1 cellular context compared by ENCODE assay signal in the genomic region with DNA sequence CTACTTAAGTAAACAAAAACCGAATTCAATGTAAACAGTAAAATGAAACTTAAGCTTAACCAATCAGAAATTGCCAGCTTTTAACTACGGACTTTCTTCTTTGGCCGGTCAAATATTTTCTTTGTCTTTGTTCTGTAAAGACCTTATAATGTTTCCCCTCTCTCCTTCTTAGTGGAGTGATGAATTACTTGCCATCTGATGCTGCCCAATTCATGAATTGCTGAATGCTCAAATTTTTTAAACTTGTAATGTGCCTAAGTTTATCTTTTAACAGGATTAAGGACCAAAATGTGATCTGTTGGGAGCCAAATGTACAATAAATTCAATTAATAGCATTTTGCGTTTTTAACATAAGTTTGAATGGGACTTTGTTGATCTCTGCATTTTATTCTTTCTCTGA.
TF ChIP-seq lines count a peak whose summit lies in the region.

No MANE protein-coding gene starts in this region.

TF ChIP-seq in K562, 482 proteins besides CTCF, POLR2A, EP300 and RAD21 (continued from another document):
- TF ChIP-seq NR4A1 (CRISPR knock-in tag; IDR thresholded peaks at IDR 0.05) (no peak), NR4A1 (tag; IDR thresholded peaks at IDR 0.05) (no peak), ZNF316 (IDR thresholded peaks at IDR 0.05) (peak; percentile 34; the same call in 1 of the 2 replicates), TAF1 (IDR thresholded peaks at IDR 0.05; ENCODE audit: control insufficient read depth, extremely low read depth, insufficient read depth, low read length, severe bottlenecking) (no peak), C11orf30 (IDR thresholded peaks at IDR 0.05; ENCODE audit: low read depth) (no peak)
